In genomic region chr15:67903708-67904107, GRCh38 we compare ENCODE assay signal across 21 cellular contexts.
DNase-seq lines count a peak whose midpoint lies in the region; ATAC-seq, FAIRE-seq and TF ChIP-seq lines count a peak whose summit lies in the region.
"Had no signal": no experiment of that assay in that cellular context is flagged by ENCODE, and none has a peak within 500 bp of the region (broad histone marks: within the 10 kb centered on the region; RNA-seq: fewer than 3 reads in every experiment).

No MANE protein-coding gene starts in this region.

- no peak for TF ChIP-seq RAD21 in HepG2 (CRISPR knock-in tag; IDR thresholded peaks at IDR 0.05)
- no peak for TF ChIP-seq RAD21 in GM12878 (IDR thresholded peaks at IDR 0.05; ENCODE audit: insufficient read depth, low read depth, low read length)

- no peak for TF ChIP-seq EP300 in HepG2 (IDR thresholded peaks at IDR 0.05; ENCODE audit: low read depth in 2 of 2, low read length in 2 of 2)
- no peak for TF ChIP-seq EP300 in HepG2 (CRISPR knock-in tag; IDR thresholded peaks at IDR 0.05; ENCODE audit: borderline replicate concordance)
- no peak for TF ChIP-seq EP300 in GM12878 (IDR thresholded peaks at IDR 0.05; ENCODE audit: borderline replicate concordance in 1 of 2, control insufficient read depth in 1 of 2, low read depth in 2 of 2, low read length in 2 of 2)

- H3K4me3 Mint-ChIP-seq in osteocyte (ENCODE audit: unreplicated experiment), result no peak overlapping the region
- H3K4me3 Mint-ChIP-seq: B cell; CD4-positive, alpha-beta T cell; CD8-positive, alpha-beta T cell had no signal

- H4K20me1 ChIP-seq in HepG2 (ENCODE audit: insufficient read depth, low read length) (no peaks in the 10 kb centered on the region), GM12878 (ENCODE audit: control insufficient read depth, insufficient read depth) (no peaks in the 10 kb centered on the region)
- H4K20me1 ChIP-seq: BLaER1 treated with 17β-estradiol and CSF1 and Interleukin-3, amounts not matched to agents 10 nM and 100 nM had no signal

- H3K4me2 ChIP-seq in HepG2 (ENCODE audit: low read depth, low read length), result no peak overlapping the region
- H3K4me2 ChIP-seq in GM12878 (ENCODE audit: control insufficient read depth, insufficient read depth), result peak overlapping the region; percentile 75
- H3K4me2 ChIP-seq: BLaER1 treated with 17β-estradiol and CSF1 and Interleukin-3, amounts not matched to agents 10 nM and 100 nM had no signal

- CTCF ChIA-PET in HepG2 (lab: Yijun Ruan, JAX; ENCODE audit: low intra/inter-chr PET ratio, low total read pairs) (no interaction called here), GM12878 (lab: Yijun Ruan, JAX) (interaction anchor here (1.2 kb wide), 2 partner anchors 100 to 124 kb away, joined by 3 to 7 read pairs; no protein-coding TSS in a partner anchor)

- no peak for TF ChIP-seq POLR2A in HepG2 (IDR thresholded peaks at IDR 0.05; ENCODE audit: insufficient read depth in 1 of 2, low read depth in 2 of 2, low read length in 2 of 2)
- no peak for TF ChIP-seq POLR2A in right lobe of liver (IDR thresholded peaks at IDR 0.05)
- no peak for TF ChIP-seq POLR2A in GM12878 (IDR thresholded peaks at IDR 0.05; ENCODE audit: low read depth, low read length)

- no peak overlapping the region for H3K4me3 ChIP-seq in HepG2 (replicated peaks in 1 of 3; ENCODE audit: insufficient read depth in 1 of 3, low read depth in 2 of 3, low read length in 3 of 3)
- H3K4me3 ChIP-seq in right lobe of liver, result no peak overlapping the region
- no peak overlapping the region for H3K4me3 ChIP-seq in GM12878
- H3K4me3 ChIP-seq: BLaER1 treated with 17β-estradiol and CSF1 and Interleukin-3, amounts not matched to agents 10 nM and 100 nM had no signal

- RAD21 ChIA-PET in GM12878 (lab: Charles Lee; ENCODE audit: unreplicated experiment), result interaction anchor here (0.7 kb wide), 1 partner anchor 27 kb away, joined by 3 read pairs; no protein-coding TSS in a partner anchor

- no peak overlapping the region for H3K9ac ChIP-seq in HepG2 (ENCODE audit: insufficient read depth, low read depth, low read length)
- no peak overlapping the region for H3K9ac ChIP-seq in GM12878 (ENCODE audit: control insufficient read depth, insufficient read depth, low read length)
- H3K9ac ChIP-seq: BLaER1 treated with 17β-estradiol and CSF1 and Interleukin-3, amounts not matched to agents 10 nM and 100 nM had no signal

- H3K9me3 Mint-ChIP-seq in osteocyte (ENCODE audit: unreplicated experiment), result peaks cover 7% of the 10 kb centered on the region
- H3K9me3 Mint-ChIP-seq: CD8-positive, alpha-beta T cell had no signal

- ATAC-seq in HepG2 (no peak), right lobe of liver (no peak), GM12878 (no peak), GM21717 (IDR thresholded peaks at IDR 0.05; ENCODE audit: unreplicated experiment) (no peak), GM18511 (IDR thresholded peaks at IDR 0.05; ENCODE audit: unreplicated experiment) (no peak), HG02798 (IDR thresholded peaks at IDR 0.05; ENCODE audit: poor library complexity, unreplicated experiment) (no peak)
- ATAC-seq: CD8-positive, alpha-beta T cell had no signal

- no peaks in the 10 kb centered on the region for H3K27me3 ChIP-seq in HepG2 (ENCODE audit: control insufficient read depth in 1 of 2, insufficient read depth in 2 of 2, low read length in 2 of 2)
- H3K27me3 ChIP-seq in right lobe of liver, result no peaks in the 10 kb centered on the region
- H3K27me3 ChIP-seq in GM12878 (replicated peaks in 1 of 2; ENCODE audit: control insufficient read depth in 2 of 2, insufficient read depth in 2 of 2, low read length in 1 of 2), result no peaks in the 10 kb centered on the region
- H3K27me3 ChIP-seq: BLaER1 treated with 17β-estradiol and CSF1 and Interleukin-3, amounts not matched to agents 10 nM and 100 nM had no signal

- TF ChIP-seq CTCF in HepG2 (CRISPR knock-in tag; IDR thresholded peaks at IDR 0.05) (no peak), right lobe of liver (IDR thresholded peaks at IDR 0.05) (no peak), GM12878 (IDR thresholded peaks at IDR 0.05 in 2 of 3, conservative IDR thresholded peaks at IDR 0.05 in 1 of 3; ENCODE audit: control insufficient read depth in 2 of 3, extremely low read depth in 1 of 3, insufficient read depth in 1 of 3, low read depth in 3 of 3, low read length in 3 of 3) (no peak), osteocyte (IDR thresholded peaks at IDR 0.05) (no peak)

- POLR2A ChIA-PET in HepG2 (lab: Yijun Ruan, JAX) (no interaction called here), GM12878 (lab: Charles Lee) (interaction anchor here (0.6 to 0.7 kb wide), 6 partner anchors 21 to 762 kb away, joined by 3 to 7 read pairs (median 3); no protein-coding TSS in a partner anchor)

- H3K36me3 ChIP-seq in HepG2 (replicated peaks in 1 of 2; ENCODE audit: control insufficient read depth in 1 of 2, insufficient read depth in 2 of 2, low read length in 2 of 2), result no peaks in the 10 kb centered on the region
- H3K36me3 ChIP-seq in right lobe of liver, result no peaks in the 10 kb centered on the region
- no peaks in the 10 kb centered on the region for H3K36me3 ChIP-seq in GM12878 (ENCODE audit: control insufficient read depth in 2 of 2, insufficient read depth in 2 of 2, low read length in 1 of 2)
- H3K36me3 ChIP-seq: BLaER1 treated with 17β-estradiol and CSF1 and Interleukin-3, amounts not matched to agents 10 nM and 100 nM had no signal

- no peak overlapping the region for H3K27ac Mint-ChIP-seq in osteocyte (ENCODE audit: unreplicated experiment)
- H3K27ac Mint-ChIP-seq: B cell; CD4-positive, alpha-beta T cell; CD8-positive, alpha-beta T cell had no signal

- no peak overlapping the region for H3K27ac ChIP-seq in HepG2 (ENCODE audit: extremely low read length, insufficient read depth, low read length)
- no peak overlapping the region for H3K27ac ChIP-seq in right lobe of liver
- H3K27ac ChIP-seq in GM12878 (ENCODE audit: control insufficient read depth, insufficient read depth), result no peak overlapping the region
- H3K27ac ChIP-seq: BLaER1 treated with 17β-estradiol and CSF1 and Interleukin-3, amounts not matched to agents 10 nM and 100 nM; C4-2B had no signal

- peaks cover 5% of the 10 kb centered on the region for H3K27me3 Mint-ChIP-seq in osteocyte (ENCODE audit: unreplicated experiment)

- H3K4me1 ChIP-seq in HepG2 (ENCODE audit: insufficient read depth, low read length), result peaks cover 29% of the 10 kb centered on the region
- peaks cover 0 to 11% (median 4%) of the 10 kb centered on the region in 4 donors for H3K4me1 ChIP-seq in right lobe of liver
- H3K4me1 ChIP-seq in GM12878 (ENCODE audit: control insufficient read depth, insufficient read depth, low read length), result peaks cover 21% of the 10 kb centered on the region
- H3K4me1 ChIP-seq: BLaER1 treated with 17β-estradiol and CSF1 and Interleukin-3, amounts not matched to agents 10 nM and 100 nM had no signal

- H2AFZ ChIP-seq in HepG2 (ENCODE audit: low read length), result no peak overlapping the region
- H2AFZ ChIP-seq in GM12878 (ENCODE audit: control insufficient read depth, low read depth, low read length), result no peak overlapping the region; the same call in 1 of the 2 replicates

- H3K79me2 ChIP-seq in HepG2 (ENCODE audit: insufficient read depth, low read length) (no peaks in the 10 kb centered on the region), GM12878 (ENCODE audit: control insufficient read depth, insufficient read depth, low read length) (no peaks in the 10 kb centered on the region)

- SMC1A ChIA-PET in GM12878 (lab: Charles Lee; ENCODE audit: uncharacterized antibody, unreplicated experiment), result interaction anchor here (0.7 to 1.2 kb wide), 4 partner anchors 34 to 267 kb away, joined by 3 to 5 read pairs (median 4); no protein-coding TSS in a partner anchor

- H3K9me3 ChIP-seq in HepG2 (ENCODE audit: low read length), result no peaks in the 10 kb centered on the region
- H3K9me3 ChIP-seq in right lobe of liver, result no peaks in the 10 kb centered on the region
- H3K9me3 ChIP-seq in GM12878 (replicated peaks; ENCODE audit: control insufficient read depth, insufficient read depth, low read length), result peaks cover 2% of the 10 kb centered on the region; the same call in 2 of the 3 replicates

- intact Hi-C loops in HepG2 (cut with micrococcal nuclease; ENCODE audit: unreplicated experiment), result no loop called here
- intact Hi-C loops in right lobe of liver (cut with DNase I), result no loop called here
- intact Hi-C loops in GM12878 (cut with micrococcal nuclease; ENCODE audit: unreplicated experiment), result loop anchor here (5.0 kb wide), 1 partner anchor 34 kb away; no protein-coding TSS in a partner anchor

- in situ Hi-C loops in HepG2 (cut with HindIII; ENCODE audit: extremely low pct_ligation_motif_present, low pct_unique_long_range_greater_than_20kb) (no loop called here), GM12878 (cut with MboI) (no loop called here)

- BruUV-seq in HepG2 (replicated peaks; lab: Mats Ljungman, UMichigan), result no TSS peak
- no TSS peak for BruUV-seq in GM12878 (replicated peaks; lab: Mats Ljungman, UMichigan)

- FAIRE-seq in HepG2 (lab: Jason Lieb, UNC) (no peak), GM12878 (lab: Jason Lieb, UNC) (no peak)
- FAIRE-seq: A204.1, D721Med, G401.6, GM19239 had no signal

- H3K4me1 Mint-ChIP-seq in osteocyte (ENCODE audit: unreplicated experiment), result no peaks in the 10 kb centered on the region
- H3K4me1 Mint-ChIP-seq: B cell had no signal

- DNase-seq in HepG2 (ENCODE audit: low spot score), result no peak
- no peak for DNase-seq in right lobe of liver
- DNase-seq in GM12878 (ENCODE audit: low read depth, low spot score), result no peak
- peak; percentile 19 for DNase-seq in osteocyte (ENCODE audit: extremely low spot score, unreplicated experiment)
- DNase-seq: 8988T; ACHN; Calu3; CD4-positive, alpha-beta T cell; CD8-positive, alpha-beta T cell; DMS79 treated with DMSO at 0.1 percent for 48 hours; GF-D8 had no signal

- H3K36me3 Mint-ChIP-seq in osteocyte (ENCODE audit: unreplicated experiment), result no peaks in the 10 kb centered on the region
- H3K36me3 Mint-ChIP-seq: CD8-positive, alpha-beta T cell had no signal

TF ChIP-seq in HepG2, 621 proteins besides CTCF, POLR2A, EP300 and RAD21 (continues in another document):
- TF ChIP-seq ZNF850 (CRISPR knock-in tag; conservative IDR thresholded peaks at IDR 0.05), result peak; percentile 94; the same call in 1 of the 2 replicates
- no peak for TF ChIP-seq ZNF33A (CRISPR knock-in tag; IDR thresholded peaks at IDR 0.05; ENCODE audit: borderline replicate concordance)
- TF ChIP-seq SNAPC2 (CRISPR knock-in tag; IDR thresholded peaks at IDR 0.05), result no peak

TF ChIP-seq in GM12878, 131 proteins besides CTCF, POLR2A, EP300 and RAD21 (continues in another document):
- no peak for TF ChIP-seq ELK1 (IDR thresholded peaks at IDR 0.05; ENCODE audit: low read depth, low read length)
